In the genomic region with DNA sequence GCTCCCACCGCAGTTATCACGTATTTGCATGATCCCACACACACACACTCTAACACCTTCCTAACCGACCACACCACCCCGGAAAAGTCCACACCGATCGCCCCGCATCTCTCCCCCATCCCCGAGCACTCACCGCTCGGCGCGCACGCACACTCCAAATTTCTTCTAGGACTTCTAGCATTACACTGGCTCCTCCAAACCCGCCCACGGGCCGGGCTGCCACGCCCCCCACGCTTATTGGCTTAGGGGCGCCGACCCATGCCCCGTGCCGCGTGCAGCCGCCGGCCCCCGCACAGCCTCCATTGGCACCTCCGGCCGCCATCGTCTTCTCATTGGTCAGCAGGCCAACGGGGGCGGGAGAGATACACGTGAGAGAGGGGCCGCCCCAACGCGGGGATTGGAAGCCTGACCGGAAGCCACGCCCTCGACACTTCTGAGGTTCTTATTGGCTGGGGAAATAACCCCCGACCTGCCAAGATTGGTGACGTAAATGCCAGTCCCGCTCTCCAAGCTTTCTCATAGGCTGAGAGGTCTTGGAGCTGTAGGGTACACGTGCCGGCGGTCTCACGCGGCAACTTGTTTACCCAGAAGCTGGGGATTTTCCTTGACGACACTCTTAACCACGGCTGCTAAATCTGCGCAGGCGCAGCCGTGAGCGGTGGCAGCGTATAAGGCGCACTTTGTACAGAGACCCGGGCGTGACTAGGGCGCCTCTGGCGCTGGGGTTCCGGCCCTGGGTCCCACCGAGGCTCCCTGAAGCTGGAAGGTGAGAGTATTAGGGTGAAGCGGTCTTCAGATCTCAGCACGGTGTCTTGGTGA, we compare ENCODE assay signal across 7 cellular contexts. TPM values are rescaled to one million over a fixed set of nuclear protein-coding genes. Genes with fewer than 3 reads are reported as not detected.
DNase-seq lines count a peak whose midpoint lies in the region; ATAC-seq and TF ChIP-seq lines count a peak whose summit lies in the region.

No MANE protein-coding gene starts in this region.

- no peaks in the 10 kb centered on the region for H3K9me3 Mint-ChIP-seq in T-helper 2 cell treated with Interferon-gamma antibody and Interleukin-4, amounts not matched to agents 5 μg/mL and 100 μg/mL, for 36 hours

- no peaks in the 10 kb centered on the region for H3K27me3 ChIP-seq in hepatocyte

- in situ Hi-C loops in astrocyte of the cerebellum (cut with HindIII; ENCODE audit: low sequenced_read_pairs) = no loop called here

- no peak overlapping the region for H2AFZ ChIP-seq in hepatocyte

- H3K4me2 ChIP-seq in hepatocyte = peak overlapping the region; percentile 87

- TF ChIP-seq CTCF in astrocyte of the cerebellum (IDR thresholded peaks at IDR 0.05; ENCODE audit: low read depth, low read length, missing control alignments) (no peak), hepatocyte (IDR thresholded peaks at IDR 0.05; ENCODE audit: poor library complexity) (no peak)

- ATAC-seq in GM18499 (IDR thresholded peaks at IDR 0.05; ENCODE audit: insufficient read depth, unreplicated experiment) = peak; percentile 65
- peak; percentile 73 for ATAC-seq in HG02938 (IDR thresholded peaks at IDR 0.05; ENCODE audit: unreplicated experiment)

- peak; percentile 91 to 97 for DNase-seq in NCI-H187 (lab: John Stamatoyannopoulos, UW)
- peak; percentile 100 for DNase-seq in T-helper 2 cell treated with Interferon-gamma antibody and Interleukin-4, amounts not matched to agents 5 μg/mL and 100 μg/mL, for 36 hours (ENCODE audit: low spot score)
- DNase-seq in astrocyte of the cerebellum (ENCODE audit: low read depth) = peak; percentile 100
- DNase-seq in hepatocyte (ENCODE audit: low spot score) = peak; percentile 100
- DNase-seq in retina = peak; percentile 100

- H3K36me3 ChIP-seq in hepatocyte (replicated peaks; ENCODE audit: insufficient read depth, low read depth) = no peaks in the 10 kb centered on the region

- 2% methylated on average over 60 of the region's 62 CpGs for whole genome bisulfite sequencing in hepatocyte (ENCODE audit: low lambda C conversion rate, missing lambda C conversion rate)

- H3K4me3 Mint-ChIP-seq in T-helper 2 cell treated with Interferon-gamma antibody and Interleukin-4, amounts not matched to agents 5 μg/mL and 100 μg/mL, for 36 hours = no peak overlapping the region

- peak overlapping the region; percentile 70 for H3K4me3 ChIP-seq in astrocyte of the cerebellum (ENCODE audit: low read depth, low read length)
- peak overlapping the region; percentile 11 for H3K4me3 ChIP-seq in hepatocyte

- H3K4me1 Mint-ChIP-seq in T-helper 2 cell treated with Interferon-gamma antibody and Interleukin-4, amounts not matched to agents 5 μg/mL and 100 μg/mL, for 36 hours (ENCODE audit: low read depth) = peaks cover 59% of the 10 kb centered on the region

- H3K79me2 ChIP-seq in hepatocyte = peaks cover 34% of the 10 kb centered on the region

- H4K20me1 ChIP-seq in hepatocyte (ENCODE audit: insufficient read depth, poor library complexity, severe bottlenecking) = peaks cover 6% of the 10 kb centered on the region

- no peak overlapping the region for H3K27ac Mint-ChIP-seq in T-helper 2 cell treated with Interferon-gamma antibody and Interleukin-4, amounts not matched to agents 5 μg/mL and 100 μg/mL, for 36 hours

- peak overlapping the region; percentile 99 for H3K27ac ChIP-seq in hepatocyte

- H3K27me3 Mint-ChIP-seq in T-helper 2 cell treated with Interferon-gamma antibody and Interleukin-4, amounts not matched to agents 5 μg/mL and 100 μg/mL, for 36 hours (ENCODE audit: low read depth) = no peaks in the 10 kb centered on the region

- H3K36me3 Mint-ChIP-seq in T-helper 2 cell treated with Interferon-gamma antibody and Interleukin-4, amounts not matched to agents 5 μg/mL and 100 μg/mL, for 36 hours (ENCODE audit: low read depth) = peaks cover 27% of the 10 kb centered on the region

- peaks cover 32% of the 10 kb centered on the region for H3K4me1 ChIP-seq in hepatocyte (ENCODE audit: insufficient read depth)

- no peaks in the 10 kb centered on the region for H3K9me2 ChIP-seq in hepatocyte (replicated peaks; ENCODE audit: insufficient read depth)

- no peaks in the 10 kb centered on the region for H3K9me3 ChIP-seq in hepatocyte (ENCODE audit: low read depth)

RNA-seq across cellular contexts. Expression of a gene that starts 4.2 kb away (rescaled TPM):
- total RNA-seq in hepatocyte = 35.3 and 36.5 TPM in 2 replicates
- 107 and 143 TPM in 2 replicates for polyA plus RNA-seq in hepatocyte

RNA-seq across cellular contexts. Expression of a gene that starts 6.4 kb away (rescaled TPM):
- total RNA-seq in hepatocyte = 8.2 and 8.5 TPM in 2 replicates
- 44.6 and 85.7 TPM in 2 replicates for polyA plus RNA-seq in hepatocyte

RNA-seq across cellular contexts. Expression of a gene that starts 19.8 kb away (rescaled TPM):
- total RNA-seq in hepatocyte = 21.1 and 25.3 TPM in 2 replicates
- polyA plus RNA-seq in hepatocyte = 12.8 and 13.6 TPM in 2 replicates

RNA-seq across cellular contexts. Expression of a gene that starts 32.5 kb away (rescaled TPM):
- total RNA-seq in hepatocyte = not detected in 2 replicates
- polyA plus RNA-seq in hepatocyte = not detected in 2 replicates

RNA-seq across cellular contexts. Expression of a gene that starts 33.6 kb away (rescaled TPM):
- 9.4 and 10.7 TPM in 2 replicates for total RNA-seq in hepatocyte
- 7.7 and 10.2 TPM in 2 replicates for polyA plus RNA-seq in hepatocyte

Comparison
In these comparisons a context has a peak if more than half of its experiments do, and no peak if none do; other contexts are left out.
1. Peak in every context shown above with its lines: DNase-seq, ATAC-seq, H3K4me3 ChIP-seq and H3K27ac ChIP-seq.